In the genomic region with DNA sequence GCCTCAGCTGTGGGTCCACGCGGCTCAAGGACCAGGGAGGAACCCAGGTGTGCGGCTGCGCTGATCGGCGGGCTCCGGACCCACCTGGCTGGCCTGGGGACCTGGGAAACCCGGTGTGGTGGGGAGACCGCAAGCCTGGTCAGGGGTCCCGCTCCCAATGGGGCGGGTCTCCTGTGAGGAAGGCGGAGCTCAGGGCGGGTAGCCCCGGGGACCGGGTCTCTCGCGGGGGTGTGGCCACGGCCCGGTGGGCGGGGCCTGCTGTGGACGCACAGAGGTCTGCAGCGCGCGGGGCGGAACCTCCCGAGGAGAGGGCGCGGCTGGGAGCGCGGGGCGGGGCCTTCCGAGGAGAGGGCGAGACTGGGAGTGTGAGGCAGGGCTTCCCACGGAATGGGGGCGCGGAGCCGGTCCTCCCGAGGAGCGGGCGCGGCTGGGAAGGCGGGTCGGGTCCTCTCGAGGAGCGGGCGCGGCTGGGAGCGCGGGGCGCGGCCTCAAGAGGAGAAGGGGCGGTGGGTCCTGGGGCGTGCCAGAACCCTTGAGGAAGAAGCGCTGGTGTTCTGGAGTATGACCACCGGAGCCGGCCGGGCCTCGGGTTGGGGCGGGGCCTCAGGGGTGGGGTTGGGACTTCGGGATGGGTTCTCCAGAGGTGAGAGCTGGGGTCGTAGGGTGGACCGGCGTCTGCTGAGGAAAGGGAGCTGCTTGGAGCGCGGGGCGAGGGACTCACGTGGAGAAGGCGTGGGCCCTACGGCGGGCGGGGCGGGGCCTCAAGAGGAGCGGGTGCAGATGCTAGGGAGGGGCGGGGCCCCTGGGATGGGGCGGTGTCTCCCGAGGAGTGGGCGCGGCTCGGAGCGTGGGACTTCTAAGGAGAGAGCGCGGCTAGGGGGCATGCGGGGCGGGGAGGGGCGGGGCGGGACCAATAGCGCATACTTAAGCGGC, we compare ENCODE assay signal across 8 cellular contexts. TPM values are rescaled to one million over a fixed set of nuclear protein-coding genes. Genes with fewer than 3 reads are reported as not detected.
A peak's percentile ranks its signal among the peaks of the same experiment; 100 is the strongest.
DNase-seq lines count a peak whose midpoint lies in the region; ATAC-seq and TF ChIP-seq lines count a peak whose summit lies in the region.

No MANE protein-coding gene starts in this region.

- ATAC-seq in HG03432 (IDR thresholded peaks at IDR 0.05; ENCODE audit: unreplicated experiment) (peak; percentile 70), GM18520 (IDR thresholded peaks at IDR 0.05; ENCODE audit: unreplicated experiment) (no peak)

- H3K9ac ChIP-seq in endocrine pancreas (ENCODE audit: control insufficient read depth, insufficient read depth, low read length) = peak overlapping the region; percentile 41

- H3K9me3 ChIP-seq in endocrine pancreas (ENCODE audit: control insufficient read depth, low read length) (no peaks in the 10 kb centered on the region), mesodermal cell (ENCODE audit: control insufficient read depth, low read length) (no peaks in the 10 kb centered on the region)

- WGBS in mesodermal cell (ENCODE audit: insufficient coverage in 2 of 2), 2 experiments = 1 to 2% methylated on average over 53 to 67 of the region's 88 CpGs

- no peak for TF ChIP-seq CTCF in GM12864 (IDR thresholded peaks at IDR 0.05; ENCODE audit: low read depth, low read length, missing control alignments)

- H3K27ac ChIP-seq in mesodermal cell (ENCODE audit: low read depth, low read length, severe bottlenecking) = no peak overlapping the region

- H3K4me1 ChIP-seq in endocrine pancreas (ENCODE audit: control insufficient read depth, insufficient read depth, low read length) (no peaks in the 10 kb centered on the region), mesodermal cell (ENCODE audit: control insufficient read depth, insufficient read depth, low read length, poor library complexity, severe bottlenecking) (no peaks in the 10 kb centered on the region)

- H3K36me3 ChIP-seq in endocrine pancreas (ENCODE audit: control insufficient read depth, insufficient read depth, low read length) (no peaks in the 10 kb centered on the region), mesodermal cell (ENCODE audit: control insufficient read depth, insufficient read depth, low read length) (no peaks in the 10 kb centered on the region)

- DNase-seq in GM12864 (ENCODE audit: low read depth) = no peak
- peak; percentile 76 to 80 for DNase-seq in NOMO-1 (lab: John Stamatoyannopoulos, UW; ENCODE audit: unreplicated experiment in 2 of 2)
- DNase-seq in activated CD8-positive, alpha-beta memory T cell treated with anti-CD3 and anti-CD28 coated beads for 48 hours (ENCODE audit: low read depth in 2 of 3, low spot score in 2 of 3) = peak; percentile 71 to 76 (median 72)
- DNase-seq in stimulated activated CD8-positive, alpha-beta memory T cell treated with anti-CD3 and anti-CD28 coated beads, Interleukin-15, amount 100 ng/mL, for 24 hours (ENCODE audit: low read depth) = peak; percentile 75

- H3K27me3 ChIP-seq in endocrine pancreas (ENCODE audit: control insufficient read depth, insufficient read depth, low read length) = no peaks in the 10 kb centered on the region

- H3K4me3 ChIP-seq in GM12864 (ENCODE audit: low read depth, low read length) (peak overlapping the region; percentile 53), endocrine pancreas (ENCODE audit: control insufficient read depth, insufficient read depth, low read length) (no peak overlapping the region), mesodermal cell (ENCODE audit: extremely low read depth, insufficient read depth, low read length, poor library complexity, severe bottlenecking) (peak overlapping the region; percentile 44)

RNA-seq across cellular contexts. Expression of a gene that starts 20.8 kb away (rescaled TPM):
- polyA plus RNA-seq in mesodermal cell (2013, experiment 1 of 2) = 40.1 TPM
- 37.0 TPM for polyA plus RNA-seq in mesodermal cell (2013, experiment 2 of 2)

RNA-seq across cellular contexts. Expression of a gene that starts 31.0 kb away (rescaled TPM):
- 5.7 TPM for polyA plus RNA-seq in mesodermal cell (2013, experiment 1 of 2)
- 3.7 TPM for polyA plus RNA-seq in mesodermal cell (2013, experiment 2 of 2)
